8 cellular contexts compared by ENCODE assay signal in the genomic region with DNA sequence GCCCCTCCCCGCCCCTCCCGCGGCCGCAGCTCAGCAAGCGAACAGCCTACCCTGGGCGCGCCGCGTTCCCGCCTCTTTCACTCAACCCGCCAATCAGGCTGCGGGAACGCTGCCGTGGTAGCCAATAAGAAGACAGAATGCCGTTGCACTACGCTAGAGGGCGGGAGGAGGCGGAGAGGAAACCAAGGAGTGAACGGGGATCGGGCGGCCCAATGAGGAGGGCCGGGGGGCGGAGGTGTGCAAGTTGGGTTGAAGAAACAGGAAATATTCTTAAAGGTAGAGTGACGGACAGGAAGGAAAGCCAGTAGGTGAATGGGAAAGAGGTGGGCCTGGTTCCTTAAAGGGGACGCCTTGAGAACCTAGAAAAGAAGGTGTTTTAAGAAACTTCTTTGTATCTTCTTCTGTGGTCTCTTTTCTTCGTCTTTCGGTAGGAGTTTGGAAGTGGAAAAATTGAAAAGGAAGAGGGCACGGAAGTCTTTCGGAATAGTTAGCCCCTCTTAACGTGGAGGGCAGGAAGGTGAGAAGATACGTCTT. TPM values are rescaled to one million over a fixed set of nuclear protein-coding genes. Genes with fewer than 3 reads are reported as not detected.
DNase-seq lines count a peak whose midpoint lies in the region; ATAC-seq and TF ChIP-seq lines count a peak whose summit lies in the region.

No MANE protein-coding gene starts in this region.

- peaks cover 13% of the 10 kb centered on the region for H3K4me1 Mint-ChIP-seq in type B pancreatic cell (ENCODE audit: unreplicated experiment)

- H3K36me3 Mint-ChIP-seq in type B pancreatic cell: peaks cover 3% of the 10 kb centered on the region

- H3K4me1 ChIP-seq in heart right ventricle: peaks cover 0 to 51% (median 35%) of the 10 kb centered on the region in 9 donors

- DNase-seq in NCI-H1417 treated with DMSO at 0.1 percent for 48 hours (lab: John Stamatoyannopoulos, UW) (peak; percentile 99), SW480 (ENCODE audit: low spot score) (peak; percentile 99), amniotic epithelial cell (ENCODE audit: low read depth) (peak; percentile 99), heart right ventricle (peak; percentile 98 to 100), pons (ENCODE audit: low spot score) (peak; percentile 100), type B pancreatic cell (ENCODE audit: extremely low spot score, unreplicated experiment) (peak; percentile 99)

- ATAC-seq in HG02798 (IDR thresholded peaks at IDR 0.05; ENCODE audit: poor library complexity, unreplicated experiment): peak; percentile 96
- ATAC-seq in heart right ventricle: peak; percentile 97 to 99 (median 98)

- H3K9me3 ChIP-seq in heart right ventricle: no peaks in the 10 kb centered on the region

- H3K27me3 ChIP-seq in heart right ventricle: no peaks in the 10 kb centered on the region

- H3K4me3 ChIP-seq in GM12875 (ENCODE audit: low read depth, low read length): peak overlapping the region; percentile 96
- peak overlapping the region; percentile 73 to 99 (median 89) for H3K4me3 ChIP-seq in heart right ventricle

- 0 to 1% methylated on average over 28 to 31 of the region's 31 CpGs for WGBS in heart right ventricle, 2 donors

- H3K27ac Mint-ChIP-seq in type B pancreatic cell: no peak overlapping the region

- TF ChIP-seq CTCF in GM12875 (IDR thresholded peaks at IDR 0.05; ENCODE audit: borderline replicate concordance, insufficient read depth, low read depth, low read length) (no peak), heart right ventricle (IDR thresholded peaks at IDR 0.05) (peak in 8 of 9 donors; percentile 7 to 46 (median 26)), type B pancreatic cell (conservative IDR thresholded peaks at IDR 0.05) (no peak)

- H3K36me3 ChIP-seq in heart right ventricle: no peaks in the 10 kb centered on the region

- H3K9me3 Mint-ChIP-seq in type B pancreatic cell: no peaks in the 10 kb centered on the region

- no peaks in the 10 kb centered on the region for H3K27me3 Mint-ChIP-seq in type B pancreatic cell

- H3K27ac ChIP-seq in heart right ventricle: peak overlapping the region; percentile 98 to 100 (median 100)

- H3K4me3 Mint-ChIP-seq in type B pancreatic cell: no peak overlapping the region

- intact Hi-C loops in heart right ventricle (cut with DNase I): loop anchor here in 5 of 10 donors (1.0 to 5.0 kb wide), 2 partner anchors 50 to 51 kb away; partner anchors contain the start of genes NAA50 (in 5 of the 5) and ATP6V1A (in 3 of the 5)

RNA-seq across cellular contexts. Expression of gene USF3, which starts 0.3 kb away (rescaled TPM):
- total RNA-seq in heart right ventricle: 10 to 100 TPM; 12.5 to 21.2 (median 16.3) TPM
- 1 to 10 TPM; 3.3 to 7.1 TPM for polyA plus RNA-seq in heart right ventricle
- total RNA-seq in type B pancreatic cell (ENCODE audit: low replicate concordance): 14.1 and 20.8 TPM in 2 replicates

RNA-seq across cellular contexts. Expression of gene NAA50, which starts 49.3 kb away (rescaled TPM):
- total RNA-seq in heart right ventricle (100 to 1,000 TPM in 1 of 10 donors, 10 to 100 TPM in 9; 63.3 to 108 (median 75.8) TPM), type B pancreatic cell (ENCODE audit: low replicate concordance) (117 and 138 TPM in 2 replicates)
- polyA plus RNA-seq in heart right ventricle: 10 to 100 TPM in 1 of 2 donors, 1 to 10 TPM in 1; 9.9 to 57.2 TPM

RNA-seq across cellular contexts. Expression of gene ATP6V1A, which starts 50.1 kb away (rescaled TPM):
- 10 to 100 TPM; 16.1 to 40.8 (median 19.5) TPM for total RNA-seq in heart right ventricle
- polyA plus RNA-seq in heart right ventricle: 1 to 10 TPM; 7.1 to 7.2 TPM
- 71.5 and 91.0 TPM in 2 replicates for total RNA-seq in type B pancreatic cell (ENCODE audit: low replicate concordance)

Comparison
In these comparisons a context has a peak if more than half of its experiments do, and no peak if none do; other contexts are left out.
1. Peak in every context shown above with its lines: DNase-seq, ATAC-seq, H3K4me3 ChIP-seq and H3K27ac ChIP-seq.
2. CTCF ChIP-seq: peak in heart right ventricle (8 of 9); none in GM12875 (single experiment) and type B pancreatic cell (single experiment).